ENCODE assay signal across 14 cellular contexts in the genomic region with DNA sequence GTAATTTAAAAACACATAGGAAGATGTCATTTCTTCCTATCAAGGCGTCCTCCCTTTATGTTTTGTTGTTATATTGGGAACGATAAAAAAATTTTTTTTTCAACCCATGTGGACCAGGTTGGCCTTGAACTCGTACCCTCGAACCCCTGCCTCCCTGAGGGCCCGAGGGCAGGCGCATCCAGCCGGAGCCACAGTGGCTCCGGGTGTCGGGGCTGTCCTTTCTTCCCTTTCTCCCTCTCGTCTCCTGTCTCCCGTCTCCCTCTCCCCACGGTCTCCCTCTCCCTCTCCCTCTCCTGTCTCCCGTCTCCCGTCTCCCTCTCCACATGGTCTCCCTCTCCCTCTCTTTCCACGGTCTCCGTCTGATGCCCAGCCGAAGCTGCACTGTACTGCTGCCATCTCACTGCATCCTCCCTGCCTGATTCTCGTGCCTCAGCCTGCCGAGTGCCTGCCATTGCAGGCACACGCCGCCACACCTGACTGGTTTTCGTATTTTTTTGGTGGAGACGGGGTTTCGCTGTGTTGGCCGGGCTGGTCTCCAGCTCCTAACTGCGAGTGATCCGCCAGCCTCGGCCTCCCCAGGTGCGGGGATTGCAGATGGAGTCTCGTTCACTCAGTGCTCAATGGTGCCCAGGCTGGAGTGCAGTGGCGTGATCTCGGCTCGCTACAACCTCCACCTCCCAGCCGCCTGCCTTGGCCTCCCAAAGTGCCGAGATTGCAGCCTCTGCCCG. TPM values are rescaled to one million over a fixed set of nuclear protein-coding genes. Genes with fewer than 3 reads are reported as not detected.
"Had no signal": no experiment of that assay in that cellular context is flagged by ENCODE, and none has a peak within 500 bp of the region (broad histone marks: within the 10 kb centered on the region; RNA-seq: fewer than 3 reads in every experiment).

No MANE protein-coding gene starts in this region.

RNA-seq across cellular contexts. Expression of a gene that starts 22.8 kb away (rescaled TPM):
- total RNA-seq: activated B cell treated with CpG ODN at 0.5 μM for 24 hours; activated CD4-positive, alpha-beta memory T cell treated with anti-CD3 and anti-CD28 coated beads for 36 hours; activated CD4-positive, alpha-beta memory T cell treated with anti-CD3 and anti-CD28 coated beads, Interleukin-2, amount 10 ng/mL, durations not matched to agents 7 days and 5 days; activated CD4-positive, alpha-beta T cell treated with anti-CD3 and anti-CD28 coated beads for 36 hours; activated CD4-positive, alpha-beta T cell treated with anti-CD3 and anti-CD28 coated beads, Interleukin-2, amount 10 ng/mL, durations not matched to agents 24 days and 14 days; activated CD4-positive, alpha-beta T cell treated with anti-CD3 and anti-CD28 coated beads, Interleukin-2, amount 10 ng/mL, durations not matched to agents 7 days and 5 days; activated CD8-positive, alpha-beta memory T cell treated with anti-CD3 and anti-CD28 coated beads for 36 hours; activated CD8-positive, alpha-beta memory T cell treated with anti-CD3 and anti-CD28 coated beads, Interleukin-2, amount 10 ng/mL, durations not matched to agents 7 days and 5 days; activated CD8-positive, alpha-beta T cell treated with anti-CD3 and anti-CD28 coated beads for 36 hours; activated CD8-positive, alpha-beta T cell treated with anti-CD3 and anti-CD28 coated beads, Interleukin-2, amount 10 ng/mL, durations not matched to agents 7 days and 5 days; T-cell; T-helper 1 cell treated with Interleukin-12 subunit alpha and Interleukin-12 subunit beta and Interleukin-4 antibody, amounts not matched to agents 30 ng/mL and 1 ng/mL, for 36 hours; T-helper 17 cell; T-helper 2 cell treated with Interferon-gamma antibody and Interleukin-4, amounts not matched to agents 100 ng/mL and 5 ng/mL, for 36 hours had no signal
